2 cellular contexts compared by ENCODE assay signal in genomic region chr6:744954-745353, GRCh38.
A peak's percentile ranks its signal among the peaks of the same experiment; 100 is the strongest.
TF ChIP-seq lines count a peak whose summit lies in the region.

No MANE protein-coding gene starts in this region.

TF ChIP-seq in liver, 16 proteins besides CTCF, POLR2A, EP300 and RAD21 (continued from another document):
- TF ChIP-seq ZBTB33 (IDR thresholded peaks at IDR 0.05) (no peak), RXRA (IDR thresholded peaks at IDR 0.05) (peak; percentile 21 to 35), FOXA2 (IDR thresholded peaks at IDR 0.05) (peak; percentile 37), FOXA1 (IDR thresholded peaks at IDR 0.05) (no peak), EGR1 (IDR thresholded peaks at IDR 0.05; ENCODE audit: low read depth in 2 of 2) (no peak), TAF1 (conservative IDR thresholded peaks at IDR 0.05) (no peak), GABPA (IDR thresholded peaks at IDR 0.05 in 1 of 2, conservative IDR thresholded peaks at IDR 0.05 in 1 of 2) (no peak)

TF ChIP-seq in HepG2, 621 proteins besides CTCF, POLR2A, EP300 and RAD21 (continued from another document):
- TF ChIP-seq ATF2 (CRISPR knock-in tag; IDR thresholded peaks at IDR 0.05) (no peak), MNT (IDR thresholded peaks at IDR 0.05) (no peak), PBX2 (CRISPR knock-in tag; IDR thresholded peaks at IDR 0.05) (no peak), ZNF3 (CRISPR knock-in tag; IDR thresholded peaks at IDR 0.05) (no peak), ZBTB49 (CRISPR knock-in tag; IDR thresholded peaks at IDR 0.05; ENCODE audit: borderline replicate concordance) (no peak), CEBPG (CRISPR knock-in tag; IDR thresholded peaks at IDR 0.05) (no peak), NFATC3 (CRISPR knock-in tag; IDR thresholded peaks at IDR 0.05) (no peak), ZSCAN30 (CRISPR knock-in tag; IDR thresholded peaks at IDR 0.05) (no peak), ZBTB20 (CRISPR knock-in tag; IDR thresholded peaks at IDR 0.05; ENCODE audit: borderline replicate concordance, low read depth) (no peak), MAFF (IDR thresholded peaks at IDR 0.05; ENCODE audit: low read depth, low read length) (no peak), FOXP4 (CRISPR knock-in tag; IDR thresholded peaks at IDR 0.05) (no peak)
TF ChIP-seq in HepG2: peak in this region for 0.
